8 cellular contexts compared by ENCODE assay signal in genomic region chr12:56839489-56840442, GRCh38.
DNase-seq lines count a peak whose midpoint lies in the region; ATAC-seq and TF ChIP-seq lines count a peak whose summit lies in the region.

No MANE protein-coding gene starts in this region.

- DNase-seq in ELR (ENCODE audit: low read depth) = peak; percentile 53
- peak; percentile 29 for DNase-seq in HuH-7.5 (ENCODE audit: low spot score)
- peak; percentile 41 for DNase-seq in fibroblast of the aortic adventitia (ENCODE audit: low read depth)
- no peak for DNase-seq in osteoblast (ENCODE audit: insufficient read length, low spot score, missing footprints)
- no peak for DNase-seq in OCI-M2 (lab: John Stamatoyannopoulos, UW; ENCODE audit: unreplicated experiment)

- H3K27ac ChIP-seq in VCaP = no peak overlapping the region
- no peak overlapping the region for H3K27ac ChIP-seq in osteoblast (ENCODE audit: low read depth, low read length)

- H3K4me3 ChIP-seq in fibroblast of the aortic adventitia (ENCODE audit: low read depth, low read length) (no peak overlapping the region), osteoblast (ENCODE audit: insufficient read depth, low read length) (no peak overlapping the region)

- H4K20me1 ChIP-seq in osteoblast (ENCODE audit: insufficient read depth, low read length) = no peaks in the 10 kb centered on the region

- H2AFZ ChIP-seq in osteoblast (ENCODE audit: low read length) = no peak overlapping the region

- H3K79me2 ChIP-seq in osteoblast (ENCODE audit: insufficient read depth, low read length) = no peaks in the 10 kb centered on the region

- peaks cover 20% of the 10 kb centered on the region for H3K4me1 ChIP-seq in osteoblast (ENCODE audit: insufficient read depth, low read length)

- peaks cover 9% of the 10 kb centered on the region for H3K27me3 ChIP-seq in osteoblast (ENCODE audit: insufficient read depth, low read length)

- H3K9me3 ChIP-seq in osteoblast (ENCODE audit: low read depth, low read length) = no peaks in the 10 kb centered on the region

- TF ChIP-seq CTCF in VCaP (conservative IDR thresholded peaks at IDR 0.05) (peak; percentile 49), fibroblast of the aortic adventitia (IDR thresholded peaks at IDR 0.05; ENCODE audit: insufficient read depth, low read length) (peak; percentile 32), osteoblast (IDR thresholded peaks at IDR 0.05; ENCODE audit: extremely low read depth, low read depth, low read length) (peak; percentile 50)

- no peak overlapping the region for H3K4me2 ChIP-seq in osteoblast (ENCODE audit: insufficient read depth, low read length)

- no peaks in the 10 kb centered on the region for H3K36me3 ChIP-seq in osteoblast (ENCODE audit: insufficient read depth, low read length)

- no peak for ATAC-seq in HG03139 (IDR thresholded peaks at IDR 0.05; ENCODE audit: unreplicated experiment)
- no peak for ATAC-seq in HG02884 (IDR thresholded peaks at IDR 0.05; ENCODE audit: unreplicated experiment)

Comparison
In these comparisons a context has a peak if more than half of its experiments do, and no peak if none do; other contexts are left out.
1. DNase-seq: peak in ELR (single experiment), HuH-7.5 (single experiment) and fibroblast of the aortic adventitia (single experiment); none in osteoblast (single experiment) and OCI-M2 (single experiment).
2. Peak in every context shown above with its lines, with median percentiles within 50 percentile points of each other: CTCF ChIP-seq.